34 cellular contexts compared by ENCODE assay signal in the genomic region with DNA sequence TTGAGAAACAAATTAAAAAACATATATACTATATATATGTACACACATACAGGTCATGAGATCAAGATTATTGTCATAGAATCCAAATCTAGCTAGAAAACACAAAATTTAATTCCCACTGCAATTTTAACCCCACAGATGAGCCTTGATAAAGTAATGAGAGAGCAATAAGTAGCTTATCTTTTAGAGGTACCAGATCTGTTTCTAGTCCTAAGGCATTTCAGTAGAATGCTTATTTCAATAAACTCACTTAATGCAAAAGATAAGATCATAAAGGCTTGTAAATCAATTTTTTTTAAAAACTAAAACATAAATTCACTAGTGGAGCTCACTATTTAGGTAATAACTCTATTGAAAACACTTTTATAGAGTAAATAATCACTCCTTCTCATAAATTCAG. TPM values are rescaled to one million over a fixed set of nuclear protein-coding genes. Genes with fewer than 3 reads are reported as not detected.
"Had no signal": no experiment of that assay in that cellular context is flagged by ENCODE, and none has a peak within 500 bp of the region (broad histone marks: within the 10 kb centered on the region; RNA-seq: fewer than 3 reads in every experiment).

No MANE protein-coding gene starts in this region.

- H3K9me3 Mint-ChIP-seq: activated naive CD4-positive, alpha-beta T cell treated with anti-CD3 and anti-CD28 coated beads, Interleukin-2, amount 10 ng/mL, durations not matched to agents 7 days and 5 days; activated naive CD4-positive, alpha-beta T cell treated with anti-CD3 and anti-CD28 coated beads, Interleukin-2, amount 50 U/mL, for 24 hours; activated T-helper 2 cell treated with anti-CD3 and anti-CD28 coated beads, Interferon-gamma antibody, Interleukin-2, Interleukin-4, amounts not matched to agents 10 μg/mL and 5 μg/mL and 100 μg/mL, durations not matched to agents 14 hours and 24 hours and 36 hours; central memory CD8-positive, alpha-beta T cell; T-helper 1 cell treated with Interleukin-12 subunit alpha and Interleukin-12 subunit beta and Interleukin-4 antibody, amounts not matched to agents 30 μg/mL and 1 μg/mL, for 36 hours had no signal

- H3K27me3 ChIP-seq: ascending aorta, cardiac muscle cell had no signal

- H3K4me3 Mint-ChIP-seq: activated B cell treated with CpG ODN at 0.5 μM for 24 hours; activated CD4-positive, alpha-beta memory T cell treated with anti-CD3 and anti-CD28 coated beads for 36 hours; activated CD4-positive, alpha-beta T cell treated with anti-CD3 and anti-CD28 coated beads, Interleukin-2, amount 10 ng/mL, durations not matched to agents 24 days and 14 days; activated CD8-positive, alpha-beta T cell treated with anti-CD3 and anti-CD28 coated beads for 36 hours; activated naive CD4-positive, alpha-beta T cell treated with anti-CD3 and anti-CD28 coated beads, Interleukin-2, amount 10 ng/mL, durations not matched to agents 7 days and 5 days; activated naive CD4-positive, alpha-beta T cell treated with anti-CD3 and anti-CD28 coated beads, Interleukin-2, amount 50 U/mL, for 24 hours; activated naive CD8-positive, alpha-beta T cell; activated naive CD8-positive, alpha-beta T cell treated with anti-CD3 and anti-CD28 coated beads, Interleukin-2, amount 10 ng/mL, durations not matched to agents 7 days and 5 days; activated naive CD8-positive, alpha-beta T cell treated with anti-CD3 and anti-CD28 coated beads, Interleukin-2, amount 50 U/mL, for 24 hours; activated T-cell treated with anti-CD3 and anti-CD28 coated beads, Interleukin-2, amount 50 U/mL, for 24 hours; brain; central memory CD8-positive, alpha-beta T cell; T-helper 1 cell treated with Interleukin-12 subunit alpha and Interleukin-12 subunit beta and Interleukin-4 antibody, amounts not matched to agents 30 μg/mL and 1 μg/mL, for 36 hours; T-helper 2 cell treated with Interferon-gamma antibody and Interleukin-4, amounts not matched to agents 5 μg/mL and 100 μg/mL, for 36 hours had no signal

- H3K36me3 ChIP-seq: ascending aorta, cardiac muscle cell had no signal

- H3K4me1 Mint-ChIP-seq: activated B cell treated with CpG ODN at 0.5 μM for 24 hours; activated CD4-positive, alpha-beta T cell treated with anti-CD3 and anti-CD28 coated beads, Interleukin-2, amount 10 ng/mL, durations not matched to agents 24 days and 14 days; activated naive CD4-positive, alpha-beta T cell treated with anti-CD3 and anti-CD28 coated beads, Interleukin-2, amount 10 ng/mL, durations not matched to agents 7 days and 5 days; activated naive CD4-positive, alpha-beta T cell treated with anti-CD3 and anti-CD28 coated beads, Interleukin-2, amount 50 U/mL, for 24 hours; activated naive CD8-positive, alpha-beta T cell treated with anti-CD3 and anti-CD28 coated beads, Interleukin-2, amount 10 ng/mL, durations not matched to agents 7 days and 5 days; activated naive CD8-positive, alpha-beta T cell treated with anti-CD3 and anti-CD28 coated beads, Interleukin-2, amount 50 U/mL, for 24 hours; central memory CD8-positive, alpha-beta T cell had no signal

- H3K27ac Mint-ChIP-seq: activated B cell treated with CpG ODN at 0.5 μM for 24 hours; activated CD4-positive, alpha-beta memory T cell treated with anti-CD3 and anti-CD28 coated beads for 36 hours; activated CD4-positive, alpha-beta T cell treated with anti-CD3 and anti-CD28 coated beads, Interleukin-2, amount 10 ng/mL, durations not matched to agents 24 days and 14 days; activated CD8-positive, alpha-beta T cell treated with anti-CD3 and anti-CD28 coated beads for 36 hours; activated naive CD4-positive, alpha-beta T cell treated with anti-CD3 and anti-CD28 coated beads, Interleukin-2, amount 10 ng/mL, durations not matched to agents 7 days and 5 days; activated naive CD4-positive, alpha-beta T cell treated with anti-CD3 and anti-CD28 coated beads, Interleukin-2, amount 50 U/mL, for 24 hours; activated naive CD8-positive, alpha-beta T cell; activated naive CD8-positive, alpha-beta T cell treated with anti-CD3 and anti-CD28 coated beads, Interleukin-2, amount 10 ng/mL, durations not matched to agents 7 days and 5 days; activated naive CD8-positive, alpha-beta T cell treated with anti-CD3 and anti-CD28 coated beads, Interleukin-2, amount 50 U/mL, for 24 hours; activated T-cell treated with anti-CD3 and anti-CD28 coated beads, Interleukin-2, amount 50 U/mL, for 24 hours; activated T-helper 2 cell treated with anti-CD3 and anti-CD28 coated beads, Interferon-gamma antibody, Interleukin-2, Interleukin-4, amounts not matched to agents 10 μg/mL and 5 μg/mL and 100 μg/mL, durations not matched to agents 14 hours and 24 hours and 36 hours; brain; T-helper 1 cell treated with Interleukin-12 subunit alpha and Interleukin-12 subunit beta and Interleukin-4 antibody, amounts not matched to agents 30 μg/mL and 1 μg/mL, for 36 hours; T-helper 2 cell treated with Interferon-gamma antibody and Interleukin-4, amounts not matched to agents 5 μg/mL and 100 μg/mL, for 36 hours had no signal

- DNase-seq: activated B cell treated with CpG ODN at 0.5 μM for 24 hours; activated CD4-positive, alpha-beta memory T cell treated with anti-CD3 and anti-CD28 coated beads for 36 hours; activated CD4-positive, alpha-beta T cell treated with anti-CD3 and anti-CD28 coated beads for 4 hours; activated CD4-positive, alpha-beta T cell treated with anti-CD3 and anti-CD28 coated beads, Interleukin-2, amount 10 ng/mL, durations not matched to agents 24 days and 14 days; activated CD4-positive, alpha-beta T cell treated with anti-CD3 and anti-CD28 coated beads, Interleukin-2, amount 50 U/mL, for 1 hour; activated CD4-positive, alpha-beta T cell treated with anti-CD3 and anti-CD28 coated beads, Interleukin-2, amount 50 U/mL, for 4 hours; activated CD4-positive, CD25-positive, alpha-beta regulatory T cell treated with anti-CD3 and anti-CD28 coated beads, Interleukin-2, amount 50 U/mL, for 72 hours; activated CD8-positive, alpha-beta memory T cell treated with anti-CD3 and anti-CD28 coated beads, Interleukin-2, amount 50 U/mL, for 48 hours; activated CD8-positive, alpha-beta T cell treated with anti-CD3 and anti-CD28 coated beads for 36 hours; activated effector memory CD4-positive, alpha-beta T cell treated with Interleukin-2 at 50 U/mL for 16 hours; activated gamma-delta T cell; activated naive CD4-positive, alpha-beta T cell treated with anti-CD3 and anti-CD28 coated beads, Interleukin-2, amount 10 ng/mL, durations not matched to agents 7 days and 5 days; activated naive CD4-positive, alpha-beta T cell treated with Interleukin-2 at 50 U/mL for 16 hours; activated naive CD8-positive, alpha-beta T cell treated with anti-CD3 and anti-CD28 coated beads, Interleukin-2, amount 10 ng/mL, durations not matched to agents 7 days and 5 days; activated naive CD8-positive, alpha-beta T cell treated with anti-CD3 and anti-CD28 coated beads, Interleukin-2, amount 50 U/mL, for 24 hours; activated T-cell treated with anti-CD3 and anti-CD28 coated beads, Interleukin-2, amount 50 U/mL, for 24 hours; activated T-cell treated with anti-CD3 and anti-CD28 coated beads, Interleukin-2, amount 50 U/mL, for 48 hours; amygdala; anterior cingulate cortex; caudate nucleus; T-helper 1 cell; T-helper 2 cell; T-helper 9 cell had no signal

- H3K27ac ChIP-seq: ascending aorta, cardiac muscle cell, VCaP had no signal

- H3K27me3 Mint-ChIP-seq: activated B cell treated with CpG ODN at 0.5 μM for 24 hours; activated CD4-positive, alpha-beta memory T cell treated with anti-CD3 and anti-CD28 coated beads for 36 hours; activated CD4-positive, alpha-beta T cell treated with anti-CD3 and anti-CD28 coated beads, Interleukin-2, amount 10 ng/mL, durations not matched to agents 24 days and 14 days; activated CD8-positive, alpha-beta T cell treated with anti-CD3 and anti-CD28 coated beads for 36 hours; activated naive CD4-positive, alpha-beta T cell treated with anti-CD3 and anti-CD28 coated beads, Interleukin-2, amount 10 ng/mL, durations not matched to agents 7 days and 5 days; activated naive CD4-positive, alpha-beta T cell treated with anti-CD3 and anti-CD28 coated beads, Interleukin-2, amount 50 U/mL, for 24 hours; activated naive CD8-positive, alpha-beta T cell; activated naive CD8-positive, alpha-beta T cell treated with anti-CD3 and anti-CD28 coated beads, Interleukin-2, amount 10 ng/mL, durations not matched to agents 7 days and 5 days; activated naive CD8-positive, alpha-beta T cell treated with anti-CD3 and anti-CD28 coated beads, Interleukin-2, amount 50 U/mL, for 24 hours; activated T-cell treated with anti-CD3 and anti-CD28 coated beads, Interleukin-2, amount 50 U/mL, for 24 hours; central memory CD8-positive, alpha-beta T cell had no signal

- H3K4me3 ChIP-seq: ascending aorta, cardiac muscle cell had no signal

- H3K9me3 ChIP-seq: ascending aorta had no signal

- ATAC-seq: activated CD8-positive, alpha-beta T cell treated with anti-CD3 and anti-CD28 coated beads for 36 hours; activated naive CD8-positive, alpha-beta T cell treated with anti-CD3 and anti-CD28 coated beads, Interleukin-2, amount 50 U/mL, for 24 hours had no signal

- H3K36me3 Mint-ChIP-seq: activated CD4-positive, alpha-beta memory T cell treated with anti-CD3 and anti-CD28 coated beads for 36 hours; activated naive CD4-positive, alpha-beta T cell treated with anti-CD3 and anti-CD28 coated beads, Interleukin-2, amount 10 ng/mL, durations not matched to agents 7 days and 5 days; activated naive CD8-positive, alpha-beta T cell treated with anti-CD3 and anti-CD28 coated beads, Interleukin-2, amount 10 ng/mL, durations not matched to agents 7 days and 5 days had no signal

RNA-seq across cellular contexts. Expression of gene PRKN, which starts 47.2 kb away (rescaled TPM):
- total RNA-seq: activated CD4-positive, alpha-beta T cell treated with anti-CD3 and anti-CD28 coated beads, Interleukin-2, amount 10 ng/mL, durations not matched to agents 24 days and 14 days; activated CD8-positive, alpha-beta memory T cell treated with anti-CD3 and anti-CD28 coated beads for 36 hours; activated T-helper 2 cell treated with anti-CD3 and anti-CD28 coated beads, Interferon-gamma antibody, Interleukin-2, Interleukin-4, amounts not matched to agents 10 μg/mL and 5 μg/mL and 100 μg/mL, durations not matched to agents 14 hours and 24 hours and 36 hours had no signal

RNA-seq across cellular contexts. Expression of gene PACRG, which starts 47.4 kb away (rescaled TPM):
- total RNA-seq: activated B cell treated with CpG ODN at 0.5 μM for 24 hours; activated CD4-positive, alpha-beta memory T cell treated with anti-CD3 and anti-CD28 coated beads for 36 hours; activated CD4-positive, alpha-beta T cell treated with anti-CD3 and anti-CD28 coated beads, Interleukin-2, amount 10 ng/mL, durations not matched to agents 24 days and 14 days; activated CD8-positive, alpha-beta memory T cell treated with anti-CD3 and anti-CD28 coated beads for 36 hours; activated CD8-positive, alpha-beta T cell treated with anti-CD3 and anti-CD28 coated beads for 36 hours; activated T-helper 2 cell treated with anti-CD3 and anti-CD28 coated beads, Interferon-gamma antibody, Interleukin-2, Interleukin-4, amounts not matched to agents 10 μg/mL and 5 μg/mL and 100 μg/mL, durations not matched to agents 14 hours and 24 hours and 36 hours; ascending aorta had no signal
